32 cellular contexts compared by ENCODE assay signal in the genomic region with DNA sequence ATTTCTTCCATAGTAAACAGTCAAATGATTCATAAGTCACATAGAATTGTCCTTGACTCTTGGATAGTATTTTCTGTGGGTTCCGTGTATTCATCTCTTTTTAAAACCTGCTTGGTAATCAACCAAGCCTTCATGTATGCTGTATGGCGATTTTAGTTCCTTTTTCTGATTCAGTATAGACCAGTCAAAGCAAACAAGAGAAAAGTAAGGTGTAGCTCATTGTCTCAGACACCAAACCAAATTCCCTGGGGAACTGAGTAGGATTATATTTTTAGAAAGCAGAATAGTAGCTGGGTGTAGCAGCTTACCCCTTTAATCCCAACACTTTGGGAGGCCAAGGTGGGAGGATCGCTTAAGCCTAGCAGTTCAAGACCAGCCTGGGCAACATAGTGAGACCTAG.
"Had no signal": no experiment of that assay in that cellular context is flagged by ENCODE, and none has a peak within 500 bp of the region (broad histone marks: within the 10 kb centered on the region; RNA-seq: fewer than 3 reads in every experiment).

No MANE protein-coding gene starts in this region.

- H2AFZ ChIP-seq: neural progenitor cell, parathyroid adenoma had no signal

- FAIRE-seq: endothelial cell of umbilical vein, small intestine had no signal

- DNase-seq: dermis blood vessel endothelial cell; effector memory CD4-positive, alpha-beta T cell; foreskin keratinocyte; glutamatergic neuron; heart right ventricle; hypothalamus; immature natural killer cell; islet precursor cell; kidney glomerular epithelial cell; left colon; left ventricle myocardium inferior; lower lobe of right lung; mucosa of descending colon; naive thymus-derived CD4-positive, alpha-beta T cell; right lobe of liver; small intestine; stimulated activated CD4-positive, alpha-beta T cell treated with anti-CD3 and anti-CD28 coated beads, Interleukin-15, amount 100 ng/mL, for 24 hours; stimulated activated CD4-positive, alpha-beta T cell treated with anti-CD3 and anti-CD28 coated beads, Interleukin-2, amount 100 ng/mL, for 48 hours; stimulated activated naive CD4-positive, alpha-beta T cell treated with Interleukin-2 at 50 U/mL for 16 hours; stomach; thyroid gland; trophoblast cell had no signal

- H3K9me3 Mint-ChIP-seq: neural progenitor cell had no signal

- H3K36me3 Mint-ChIP-seq: neural progenitor cell had no signal

- H3K4me1 ChIP-seq: esophagus muscularis mucosa, foreskin keratinocyte, gastroesophageal sphincter, heart right ventricle, left ventricle myocardium inferior, lower lobe of right lung, parathyroid adenoma, right lobe of liver, stomach, thyroid gland, vagina had no signal

- H3K4me3 Mint-ChIP-seq: immature natural killer cell; mesothelial cell of epicardium; naive thymus-derived CD4-positive, alpha-beta T cell; nephron; neural progenitor cell had no signal

- H3K4me2 ChIP-seq: neural progenitor cell had no signal

- H3K27ac Mint-ChIP-seq: immature natural killer cell, mesothelial cell of epicardium, nephron, neural progenitor cell, progenitor cell of endocrine pancreas had no signal

- H3K4me3 ChIP-seq: coronary artery, esophagus muscularis mucosa, gastroesophageal sphincter, heart right ventricle, left ventricle myocardium inferior, lower lobe of right lung, mucosa of descending colon, neural progenitor cell, right lobe of liver, stomach, thyroid gland, vagina had no signal

- H3K27me3 Mint-ChIP-seq: naive thymus-derived CD4-positive, alpha-beta T cell; progenitor cell of endocrine pancreas had no signal

- H3K9ac ChIP-seq: neural progenitor cell, parathyroid adenoma had no signal

- H3K27me3 ChIP-seq: esophagus muscularis mucosa, foreskin keratinocyte, gastroesophageal sphincter, heart right ventricle, neural progenitor cell, right lobe of liver, stomach, thyroid gland, vagina had no signal

- H3K4me1 Mint-ChIP-seq: immature natural killer cell; mesothelial cell of epicardium; naive thymus-derived CD4-positive, alpha-beta T cell; nephron; neural progenitor cell had no signal

- H3K79me2 ChIP-seq: parathyroid adenoma had no signal

- ATAC-seq: foreskin keratinocyte; gastroesophageal sphincter; heart right ventricle; left colon; lower lobe of right lung; mucosa of descending colon; naive thymus-derived CD4-positive, alpha-beta T cell; right lobe of liver had no signal

- H3K27ac ChIP-seq: coronary artery, esophagus muscularis mucosa, foreskin keratinocyte, gastroesophageal sphincter, heart right ventricle, left ventricle myocardium inferior, lower lobe of right lung, neural progenitor cell, parathyroid adenoma, right lobe of liver, stomach, thyroid gland, vagina had no signal

- H3K9me3 ChIP-seq: lower lobe of right lung, mucosa of descending colon, right lobe of liver, stomach, thyroid gland, vagina had no signal

- H3K36me3 ChIP-seq: neural progenitor cell, thyroid gland had no signal
